ENCODE assay signal across 19 cellular contexts in the genomic region with DNA sequence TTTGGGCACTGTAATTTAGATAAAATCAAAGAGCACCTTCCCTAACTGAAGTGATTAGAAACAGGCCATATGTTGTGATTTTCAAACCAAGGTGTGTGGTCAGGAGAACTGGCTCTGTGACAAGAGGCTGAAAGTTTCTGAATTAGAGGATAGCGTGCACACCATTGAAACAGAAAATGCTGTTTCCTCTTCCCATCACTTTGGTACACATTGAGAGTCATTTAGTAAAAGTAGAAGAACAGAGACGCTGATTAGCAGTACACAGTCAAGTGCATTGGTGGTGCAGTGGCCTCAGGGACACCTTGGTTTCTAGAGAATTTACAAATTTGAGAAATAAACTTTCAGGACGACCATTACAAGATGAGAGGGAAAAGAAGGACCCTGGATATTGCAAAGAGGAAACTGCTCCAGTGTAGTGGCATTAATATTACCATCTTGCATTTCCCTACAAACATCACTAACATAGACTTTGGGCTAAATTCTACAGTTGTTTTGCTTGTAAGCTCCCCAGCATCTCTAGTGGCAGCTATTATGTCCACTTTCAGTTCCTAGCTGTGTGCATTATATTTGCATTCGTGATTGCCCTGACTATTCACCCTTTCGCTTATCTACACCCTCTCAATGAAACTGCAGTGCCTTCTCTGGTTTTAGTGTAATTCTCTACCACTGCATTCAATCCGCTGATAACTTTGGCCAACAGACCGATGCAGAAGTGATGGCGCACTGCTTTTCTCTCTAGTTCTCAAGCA.
DNase-seq lines count a peak whose midpoint lies in the region; ATAC-seq, FAIRE-seq and TF ChIP-seq lines count a peak whose summit lies in the region.
"Had no signal": no experiment of that assay in that cellular context is flagged by ENCODE, and none has a peak within 500 bp of the region (broad histone marks: within the 10 kb centered on the region; RNA-seq: fewer than 3 reads in every experiment).

No MANE protein-coding gene starts in this region.

- TF ChIP-seq EP300 in GM12878 (IDR thresholded peaks at IDR 0.05; ENCODE audit: borderline replicate concordance in 1 of 2, control insufficient read depth in 1 of 2, low read depth in 2 of 2, low read length in 2 of 2) = 0 out of 4 replicates have a peak, but pooled peaks of 1 of the 2 experiments have one; percentile 23

- peak; percentile 85 for FAIRE-seq in GM12878 (lab: Jason Lieb, UNC)
- FAIRE-seq: D721Med had no signal

- peak overlapping the region; percentile 25; the same call in 1 of the 2 replicates for H3K4me2 ChIP-seq in GM12878 (ENCODE audit: control insufficient read depth, insufficient read depth)

- no peak for TF ChIP-seq POLR2A in GM12878 (IDR thresholded peaks at IDR 0.05; ENCODE audit: low read depth, low read length)

- H3K4me3 ChIP-seq in GM12878 = no peak overlapping the region
- H3K4me3 ChIP-seq: SJSA1 had no signal

- TF ChIP-seq CTCF in GM12878 (IDR thresholded peaks at IDR 0.05 in 2 of 3, conservative IDR thresholded peaks at IDR 0.05 in 1 of 3; ENCODE audit: control insufficient read depth in 2 of 3, extremely low read depth in 1 of 3, insufficient read depth in 1 of 3, low read depth in 3 of 3, low read length in 3 of 3) = no peak

- no peaks in the 10 kb centered on the region for H3K79me2 ChIP-seq in GM12878 (ENCODE audit: control insufficient read depth, insufficient read depth, low read length)

- TF ChIP-seq RAD21 in GM12878 (IDR thresholded peaks at IDR 0.05; ENCODE audit: insufficient read depth, low read depth, low read length) = no peak

- peak overlapping the region; percentile 56 for H3K27ac ChIP-seq in GM12878 (ENCODE audit: control insufficient read depth, insufficient read depth)
- H3K27ac ChIP-seq: 22Rv1, SJSA1 had no signal

- H4K20me1 ChIP-seq in GM12878 (ENCODE audit: control insufficient read depth, insufficient read depth) = no peaks in the 10 kb centered on the region

- no peaks in the 10 kb centered on the region; the same call in 1 of the 3 replicates for H3K9me3 ChIP-seq in GM12878 (replicated peaks; ENCODE audit: control insufficient read depth, insufficient read depth, low read length)
- H3K9me3 ChIP-seq: SJSA1 had no signal

- no peak overlapping the region for H3K9ac ChIP-seq in GM12878 (ENCODE audit: control insufficient read depth, insufficient read depth, low read length)

- no TSS peak for BruUV-seq in GM12878 (replicated peaks; lab: Mats Ljungman, UMichigan)

- CTCF ChIA-PET in GM12878 (lab: Yijun Ruan, JAX) (no interaction called here), HEK293T (lab: Yijun Ruan, JAX) (no interaction called here)

- POLR2A ChIA-PET in GM12878 (lab: Charles Lee) (no interaction called here), HEK293T (lab: Yijun Ruan, JAX) (no interaction called here)

- ATAC-seq in GM21360 (IDR thresholded peaks at IDR 0.05; ENCODE audit: unreplicated experiment) = peak; percentile 92
- ATAC-seq in HG02938 (IDR thresholded peaks at IDR 0.05; ENCODE audit: unreplicated experiment) = peak; percentile 56
- ATAC-seq in GM12878 = peak; percentile 95
- no peak for ATAC-seq in left cardiac atrium
- ATAC-seq: CD8-positive, alpha-beta T cell; PC-3 had no signal

- intact Hi-C loops in GM12878 (cut with micrococcal nuclease; ENCODE audit: unreplicated experiment) = loop anchor here (2.0 to 5.0 kb wide), 2 partner anchors 96 to 181 kb away; no protein-coding TSS in a partner anchor
- intact Hi-C loops in left cardiac atrium (cut with DNase I) = no loop called here

- H3K27me3 ChIP-seq in GM12878 (replicated peaks in 1 of 2; ENCODE audit: control insufficient read depth in 2 of 2, insufficient read depth in 2 of 2, low read length in 1 of 2) = no peaks in the 10 kb centered on the region
- H3K27me3 ChIP-seq: SJSA1 had no signal

- in situ Hi-C loops in GM12878 (cut with MboI) = no loop called here

- no peaks in the 10 kb centered on the region for H3K36me3 ChIP-seq in GM12878 (ENCODE audit: control insufficient read depth in 2 of 2, insufficient read depth in 2 of 2, low read length in 1 of 2)
- H3K36me3 ChIP-seq: SJSA1 had no signal

- H2AFZ ChIP-seq in GM12878 (ENCODE audit: control insufficient read depth, low read depth, low read length) = no peak overlapping the region

- DNase-seq in NCI-H748 (lab: John Stamatoyannopoulos, UW; ENCODE audit: unreplicated experiment) (peak; percentile 9), NCI-H748 treated with DMSO at 0.1 percent for 48 hours (lab: John Stamatoyannopoulos, UW) (no peak), GM12878 (ENCODE audit: low read depth, low spot score) (peak; percentile 71), HEK293T (ENCODE audit: extremely low spot score) (no peak), cerebellar cortex (ENCODE audit: low spot score) (no peak), left cardiac atrium (no peak)
- DNase-seq: CD8-positive, alpha-beta T cell; HCEC 1CT; MV-4-11; NCI-H1417 treated with DMSO at 0.1 percent for 48 hours; NCI-H2029 treated with DMSO at 0.1 percent for 48 hours; NCI-H510A treated with DMSO at 0.1 percent for 48 hours; PC-3; T-helper 9 cell had no signal

- no peaks in the 10 kb centered on the region for H3K4me1 ChIP-seq in GM12878 (ENCODE audit: control insufficient read depth, insufficient read depth, low read length)
- H3K4me1 ChIP-seq: SJSA1 had no signal

- 13% methylated on average over 8 of the region's 8 CpGs for WGBS in GM12878 (ENCODE audit: insufficient coverage, insufficient replicate concordance, low lambda C conversion rate, missing lambda C conversion rate)

- SMC1A ChIA-PET in GM12878 (lab: Charles Lee; ENCODE audit: uncharacterized antibody, unreplicated experiment) = interaction anchor here (1.2 to 1.5 kb wide), 3 partner anchors 10 to 97 kb away, joined by 3 to 4 read pairs (median 3); no protein-coding TSS in a partner anchor

- RAD21 ChIA-PET in GM12878 (lab: Charles Lee; ENCODE audit: unreplicated experiment) = no interaction called here

TF ChIP-seq in GM12878, 131 proteins besides CTCF, POLR2A, EP300 and RAD21 (continues in another document):
- TF ChIP-seq IRF4 (IDR thresholded peaks at IDR 0.05; ENCODE audit: low read depth, low read length) (0 out of 2 replicates have a peak, but pooled peaks have one; percentile 38), CBFB (IDR thresholded peaks at IDR 0.05; ENCODE audit: low read depth) (no peak), POU2F2 (IDR thresholded peaks at IDR 0.05; ENCODE audit: borderline replicate concordance, low read depth, low read length) (peak; percentile 74; the same call in 1 of the 3 replicates), ZNF384 (IDR thresholded peaks at IDR 0.05; ENCODE audit: borderline replicate concordance, low read depth, low read length) (no peak), NFYA (IDR thresholded peaks at IDR 0.05; ENCODE audit: borderline replicate concordance, low read depth, low read length) (no peak), ZZZ3 (IDR thresholded peaks at IDR 0.05; ENCODE audit: control insufficient read depth, insufficient read length, low read depth) (no peak), USF2 (IDR thresholded peaks at IDR 0.05; ENCODE audit: borderline replicate concordance, low read depth, low read length) (no peak), CREM (IDR thresholded peaks at IDR 0.05; ENCODE audit: low read depth) (peak; percentile 49; the same call in 1 of the 2 replicates), NFIC (IDR thresholded peaks at IDR 0.05; ENCODE audit: low read depth, low read length) (peak; percentile 67; the same call in 1 of the 2 replicates), CHD1 (IDR thresholded peaks at IDR 0.05; ENCODE audit: low read depth, low read length) (no peak), BCL11A (IDR thresholded peaks at IDR 0.05; ENCODE audit: low read depth, low read length) (peak; percentile 81), FOXM1 (IDR thresholded peaks at IDR 0.05; ENCODE audit: low read depth, low read length) (peak; percentile 77; the same call in 1 of the 2 replicates)

TF ChIP-seq in HEK293T, 16 proteins besides CTCF, POLR2A, EP300 and RAD21:
- TF ChIP-seq ARNT (IDR thresholded peaks at IDR 0.05) (no peak), SP1 (IDR thresholded peaks at IDR 0.05) (no peak), LEF1 (IDR thresholded peaks at IDR 0.05; ENCODE audit: borderline replicate concordance) (no peak), SUZ12 (IDR thresholded peaks at IDR 0.05) (no peak), FOXA1 (IDR thresholded peaks at IDR 0.05) (no peak), ZNF384 (IDR thresholded peaks at IDR 0.05) (no peak), NFRKB (IDR thresholded peaks at IDR 0.05) (no peak), ELF4 (IDR thresholded peaks at IDR 0.05) (no peak), TARDBP (IDR thresholded peaks at IDR 0.05) (no peak), BHLHE40 (IDR thresholded peaks at IDR 0.05; ENCODE audit: borderline replicate concordance) (no peak), L3MBTL2 (conservative IDR thresholded peaks at IDR 0.05) (no peak), HDGF (IDR thresholded peaks at IDR 0.05; ENCODE audit: borderline replicate concordance) (no peak), CTBP1 (IDR thresholded peaks at IDR 0.05; ENCODE audit: borderline replicate concordance) (no peak), FOXK2 (IDR thresholded peaks at IDR 0.05) (no peak), PKNOX1 (IDR thresholded peaks at IDR 0.05) (no peak)

Comparison
In these comparisons a context has a peak if more than half of its experiments do, and no peak if none do; other contexts are left out.
1. DNase-seq: peak in NCI-H748 (single experiment) and GM12878 (single experiment); none in NCI-H748 treated with DMSO at 0.1 percent for 48 hours (single experiment), HEK293T (single experiment), cerebellar cortex (single experiment) and left cardiac atrium (single experiment).
2. ATAC-seq: peak in GM21360 (single experiment), HG02938 (single experiment) and GM12878 (single experiment); none in left cardiac atrium (0 of 2).